ENCODE assay signal across 12 cellular contexts in genomic region chr16:1244281-1244850, GRCh38. TPM values are rescaled to one million over a fixed set of nuclear protein-coding genes. Genes with fewer than 3 reads are reported as not detected.
DNase-seq lines count a peak whose midpoint lies in the region; ATAC-seq and TF ChIP-seq lines count a peak whose summit lies in the region.
"Not testable (repeated sequence)": the region's sequence is repeated elsewhere in the genome, so short reads cannot be mapped to it uniquely, and the experiment has no call there.
"Had no signal": no experiment of that assay in that cellular context is flagged by ENCODE, and none has a peak within 500 bp of the region (broad histone marks: within the 10 kb centered on the region; RNA-seq: fewer than 3 reads in every experiment).

No MANE protein-coding gene starts in this region.

- POLR2A ChIA-PET in A673 (lab: Charles Lee; ENCODE audit: low non-redundant PET) = not testable (repeated sequence)

- not testable (repeated sequence) for H3K36me3 ChIP-seq in A673 (ENCODE audit: insufficient read depth, low read length, poor library complexity, severe bottlenecking); SK-N-MC (ENCODE audit: insufficient read depth, low read length); sigmoid colon

- H3K27me3 ChIP-seq in A673 (replicated peaks; ENCODE audit: insufficient read depth, low read depth, low read length, poor library complexity); HL-60 (ENCODE audit: insufficient read depth, poor library complexity, severe bottlenecking): not testable (repeated sequence)
- peaks cover 0 to 31% (median 21%) of the 10 kb centered on the region in 3 donors for H3K27me3 ChIP-seq in sigmoid colon

- H3K27me3 Mint-ChIP-seq in activated naive CD8-positive, alpha-beta T cell treated with anti-CD3 and anti-CD28 coated beads, Interleukin-2, amount 50 U/mL, for 24 hours; natural killer cell treated with Interleukin-12 subunit alpha and Interleukin-12 subunit beta and Interleukin-15 and Interleukin-18, amount 100 ng/mL, for 72 hours: not testable (repeated sequence)

- TF ChIP-seq CTCF in A673 (conservative IDR thresholded peaks at IDR 0.05; ENCODE audit: low read depth, low read length); HL-60 (IDR thresholded peaks at IDR 0.05; ENCODE audit: insufficient read depth, low read length); sigmoid colon (IDR thresholded peaks at IDR 0.05): not testable (repeated sequence)

- intact Hi-C loops in A673 (cut with micrococcal nuclease; ENCODE audit: unreplicated experiment); Right ventricle myocardium inferior (cut with DNase I); sigmoid colon (cut with DNase I): not testable (repeated sequence)

- H3K9ac ChIP-seq in SK-N-MC (ENCODE audit: insufficient read length) = not testable (repeated sequence)

- H3K4me1 ChIP-seq in A673 (ENCODE audit: insufficient read depth, low read length, poor library complexity, severe bottlenecking) = peaks cover 26% of the 10 kb centered on the region
- H3K4me1 ChIP-seq in sigmoid colon = not testable (repeated sequence)

- H3K4me1 Mint-ChIP-seq in activated naive CD8-positive, alpha-beta T cell treated with anti-CD3 and anti-CD28 coated beads, Interleukin-2, amount 50 U/mL, for 24 hours; natural killer cell treated with Interleukin-12 subunit alpha and Interleukin-12 subunit beta and Interleukin-15 and Interleukin-18, amount 100 ng/mL, for 72 hours (ENCODE audit: low read depth in 2 of 2): not testable (repeated sequence)

- not testable (repeated sequence) for H3K4me3 Mint-ChIP-seq in activated naive CD8-positive, alpha-beta T cell treated with anti-CD3 and anti-CD28 coated beads, Interleukin-2, amount 50 U/mL, for 24 hours; natural killer cell treated with Interleukin-12 subunit alpha and Interleukin-12 subunit beta and Interleukin-15 and Interleukin-18, amount 100 ng/mL, for 72 hours

- not testable (repeated sequence) for TF ChIP-seq POLR2A in sigmoid colon (IDR thresholded peaks at IDR 0.05)

- not testable (repeated sequence) for H3K9me3 Mint-ChIP-seq in activated naive CD8-positive, alpha-beta T cell treated with anti-CD3 and anti-CD28 coated beads, Interleukin-2, amount 50 U/mL, for 24 hours; natural killer cell treated with Interleukin-12 subunit alpha and Interleukin-12 subunit beta and Interleukin-15 and Interleukin-18, amount 100 ng/mL, for 72 hours

- 69 to 73% methylated on average over 19 of the region's 19 CpGs for WGBS in sigmoid colon, 2 donors

- not testable (repeated sequence) for H3K4me3 ChIP-seq in A673 (ENCODE audit: low read depth, low read length, poor library complexity, severe bottlenecking); HL-60 (replicated peaks; ENCODE audit: insufficient read depth, low read length); SK-N-MC; sigmoid colon

- peak; percentile 15 for ATAC-seq in activated naive CD8-positive, alpha-beta T cell treated with anti-CD3 and anti-CD28 coated beads, Interleukin-2, amount 50 U/mL, for 24 hours
- peak; percentile 34 for ATAC-seq in Right ventricle myocardium inferior
- peak in 1 of 2 donors; percentile 1 for ATAC-seq in natural killer cell treated with Interleukin-12 subunit alpha and Interleukin-12 subunit beta and Interleukin-15 and Interleukin-18, amount 100 ng/mL, for 72 hours

- CTCF ChIA-PET in A673 (lab: Charles Lee) = not testable (repeated sequence)

- H3K36me3 Mint-ChIP-seq in activated naive CD8-positive, alpha-beta T cell treated with anti-CD3 and anti-CD28 coated beads, Interleukin-2, amount 50 U/mL, for 24 hours (ENCODE audit: low read depth); natural killer cell treated with Interleukin-12 subunit alpha and Interleukin-12 subunit beta and Interleukin-15 and Interleukin-18, amount 100 ng/mL, for 72 hours: not testable (repeated sequence)

- DNase-seq in A673 (ENCODE audit: low spot score); HL-60 (ENCODE audit: low read depth in 1 of 2, low spot score in 1 of 2); SK-N-MC (ENCODE audit: low read depth, low spot score); activated naive CD8-positive, alpha-beta T cell treated with anti-CD3 and anti-CD28 coated beads, Interleukin-2, amount 50 U/mL, for 24 hours; Right ventricle myocardium inferior (ENCODE audit: missing footprints): not testable (repeated sequence)
- peak; percentile 44 for DNase-seq in natural killer cell treated with Interleukin-12 subunit alpha and Interleukin-12 subunit beta and Interleukin-15 and Interleukin-18, amount 100 ng/mL, for 72 hours (ENCODE audit: low spot score)
- peak; percentile 52 for DNase-seq in sigmoid colon

- not testable (repeated sequence) for BruUV-seq in A673 (replicated peaks; lab: Mats Ljungman, UMichigan)

- not testable (repeated sequence) for H3K27ac Mint-ChIP-seq in activated naive CD8-positive, alpha-beta T cell treated with anti-CD3 and anti-CD28 coated beads, Interleukin-2, amount 50 U/mL, for 24 hours
- peak overlapping the region; percentile 52 to 59 for H3K27ac Mint-ChIP-seq in natural killer cell treated with Interleukin-12 subunit alpha and Interleukin-12 subunit beta and Interleukin-15 and Interleukin-18, amount 100 ng/mL, for 72 hours

- not testable (repeated sequence) for H3K9me3 ChIP-seq in A673 (ENCODE audit: low read depth, low read length, poor library complexity, severe bottlenecking); SK-N-MC (ENCODE audit: low read depth, low read length); sigmoid colon

- TF ChIP-seq EP300 in sigmoid colon (IDR thresholded peaks at IDR 0.05) = not testable (repeated sequence)

- H3K27ac ChIP-seq in A673 (ENCODE audit: low read depth, low read length, poor library complexity, severe bottlenecking) = peak overlapping the region; percentile 90
- peak overlapping the region; percentile 69; the same call in 1 of the 2 replicates for H3K27ac ChIP-seq in HL-60 (replicated peaks)
- H3K27ac ChIP-seq in SK-N-MC = 0 out of 2 replicates have a peak overlapping the region, but pooled peaks have one; percentile 92
- H3K27ac ChIP-seq in sigmoid colon = not testable (repeated sequence)

RNA-seq across cellular contexts. Expression of gene TPSAB1, which starts 3.9 kb away (rescaled TPM):
- total RNA-seq in A673 (2021) (19.5 and 22.9 TPM in 2 replicates), Right ventricle myocardium inferior (9.4 TPM), sigmoid colon (100 to 1,000 TPM in 1 of 4 donors, 10 to 100 TPM in 3; 10.2 to 118 (median 17.3) TPM)
- total RNA-seq in natural killer cell treated with Interleukin-12 subunit alpha and Interleukin-12 subunit beta and Interleukin-15 and Interleukin-18, amount 100 ng/mL, for 72 hours = 1 to 10 TPM in 1 of 2 donors, not detected in 1; 6.6 TPM
- 10 to 100 TPM in 1 of 3 donors, 1 to 10 TPM in 2; 5.1 to 25.2 (median 8.9) TPM for polyA plus RNA-seq in sigmoid colon
- total RNA-seq: Calu3; CD4-positive, alpha-beta memory T cell; Daoy; G401; HFFc6 had no signal
- polyA plus RNA-seq: CD4-positive, alpha-beta memory T cell had no signal

RNA-seq across cellular contexts. Expression of gene TPSD1, which starts 11.5 kb away (rescaled TPM):
- total RNA-seq in A673 (2021) (1.7 and 2.3 TPM in 2 replicates), Right ventricle myocardium inferior (0.54 TPM), sigmoid colon (1 to 10 TPM in 1 of 4 donors, not detected in 3; 5.3 TPM)
- not detected for total RNA-seq in natural killer cell treated with Interleukin-12 subunit alpha and Interleukin-12 subunit beta and Interleukin-15 and Interleukin-18, amount 100 ng/mL, for 72 hours
- polyA plus RNA-seq in sigmoid colon = 1 to 10 TPM in 1 of 3 donors, under 1 TPM in 1, not detected in 1; 0.71 to 1.2 TPM
- total RNA-seq: Calu3; CD4-positive, alpha-beta memory T cell; Daoy; G401; HFFc6 had no signal
- polyA plus RNA-seq: CD4-positive, alpha-beta memory T cell had no signal

RNA-seq across cellular contexts. Expression of gene TPSB2, which starts 14.4 kb away (rescaled TPM):
- 9.6 and 16.7 TPM in 2 replicates for total RNA-seq in A673 (2021)
- 10.0 TPM for total RNA-seq in Right ventricle myocardium inferior
- total RNA-seq in natural killer cell treated with Interleukin-12 subunit alpha and Interleukin-12 subunit beta and Interleukin-15 and Interleukin-18, amount 100 ng/mL, for 72 hours = 1 to 10 TPM in 1 of 2 donors, not detected in 1; 1.0 TPM
- 100 to 1,000 TPM in 1 of 4 donors, 10 to 100 TPM in 3; 12.2 to 182 (median 17.6) TPM for total RNA-seq in sigmoid colon
- 10 to 100 TPM in 2 of 3 donors, 1 to 10 TPM in 1; 7.9 to 27.6 (median 11.0) TPM for polyA plus RNA-seq in sigmoid colon
- total RNA-seq: Calu3; CD4-positive, alpha-beta memory T cell; Daoy; G401; HFFc6 had no signal
- polyA plus RNA-seq: CD4-positive, alpha-beta memory T cell had no signal

RNA-seq across cellular contexts. Expression of gene TPSG1, which starts 19.3 kb away (rescaled TPM):
- total RNA-seq in A673 (2021) = not detected in 2 replicates
- total RNA-seq in Right ventricle myocardium inferior = 0.30 TPM
- total RNA-seq in natural killer cell treated with Interleukin-12 subunit alpha and Interleukin-12 subunit beta and Interleukin-15 and Interleukin-18, amount 100 ng/mL, for 72 hours = 1 to 10 TPM in 1 of 2 donors, not detected in 1; 1.3 TPM
- total RNA-seq in sigmoid colon = 1 to 10 TPM in 1 of 4 donors, not detected in 3; 1.4 TPM
- 10 to 100 TPM; 21.5 to 73.9 (median 59.9) TPM for polyA plus RNA-seq in sigmoid colon
- total RNA-seq: Calu3; CD4-positive, alpha-beta memory T cell; G401 had no signal
- polyA plus RNA-seq: CD4-positive, alpha-beta memory T cell had no signal
